In genomic region chr22:20130739-20131592, GRCh38 we compare ENCODE assay signal across 8 cellular contexts. TPM values are rescaled to one million over a fixed set of nuclear protein-coding genes. Genes with fewer than 3 reads are reported as not detected.
A peak's percentile ranks its signal among the peaks of the same experiment; 100 is the strongest.
DNase-seq lines count a peak whose midpoint lies in the region; ATAC-seq, FAIRE-seq and TF ChIP-seq lines count a peak whose summit lies in the region.

No MANE protein-coding gene starts in this region.

- TF ChIP-seq EP300 in Ishikawa (IDR thresholded peaks at IDR 0.05; ENCODE audit: borderline replicate concordance): no peak

- peaks cover 19% of the 10 kb centered on the region for H3K36me3 Mint-ChIP-seq in WTC11
- H3K36me3 Mint-ChIP-seq in immature natural killer cell: peaks cover 3 to 17% (median 12%) of the 10 kb centered on the region in 3 donors

- CTCF ChIA-PET in BJ (lab: Yijun Ruan, JAX) (no interaction called here), WTC11 (lab: Charles Lee) (interaction anchor here (0.6 to 2.5 kb wide), 8 partner anchors 24 to 177 kb away, joined by 3 to 13 read pairs (median 4); partner anchors contain the start of gene DGCR8)

- H3K4me3 Mint-ChIP-seq in WTC11 (peak overlapping the region; percentile 59), immature natural killer cell (peak overlapping the region; percentile 20 to 78 (median 63))

- DNase-seq in BJ (ENCODE audit: low read depth) (no peak), WTC11 (ENCODE audit: low spot score) (peak; percentile 77), bronchial epithelial cell (ENCODE audit: low read depth) (peak; percentile 33), immature natural killer cell (peak; percentile 75 to 78 (median 77))

- no peak for TF ChIP-seq RAD21 in Ishikawa (IDR thresholded peaks at IDR 0.05; ENCODE audit: low read depth)

- H3K4me3 ChIP-seq in BJ (ENCODE audit: low read depth, low read length) (peak overlapping the region; percentile 90), bronchial epithelial cell (ENCODE audit: low read depth, low read length) (peak overlapping the region; percentile 75), skin epidermis (peak overlapping the region; percentile 71 to 99 (median 90))

- POLR2A ChIA-PET in BJ (lab: Charles Lee) (no interaction called here), WTC11 (lab: Charles Lee) (interaction anchor here (0.5 kb wide), 1 partner anchor 9 kb away, joined by 3 read pairs; no protein-coding TSS in a partner anchor)

- no peaks in the 10 kb centered on the region for H3K9me3 Mint-ChIP-seq in WTC11
- no peaks in the 10 kb centered on the region for H3K9me3 Mint-ChIP-seq in immature natural killer cell

- no peaks in the 10 kb centered on the region for H3K27me3 Mint-ChIP-seq in WTC11 (ENCODE audit: low read depth)
- H3K27me3 Mint-ChIP-seq in immature natural killer cell (ENCODE audit: low read depth in 3 of 3): peaks cover 0 to 5% (median 0%) of the 10 kb centered on the region in 3 donors

- H3K27me3 ChIP-seq in BJ (ENCODE audit: control insufficient read depth, insufficient read depth, low read length) (no peaks in the 10 kb centered on the region), bronchial epithelial cell (ENCODE audit: control insufficient read depth, insufficient read depth, low read length) (no peaks in the 10 kb centered on the region)

- ATAC-seq in GM19395 (IDR thresholded peaks at IDR 0.05; ENCODE audit: unreplicated experiment) (peak; percentile 59), WTC11 (peak; percentile 61), HG03571 (IDR thresholded peaks at IDR 0.05; ENCODE audit: unreplicated experiment) (no peak)

- no peak for FAIRE-seq in bronchial epithelial cell (lab: Jason Lieb, UNC)

- H3K4me1 Mint-ChIP-seq in WTC11 (0 out of 2 replicates have a peak, but pooled peaks cover 6% of the 10 kb centered on the region), immature natural killer cell (peaks cover 14 to 24% of the 10 kb centered on the region in 2 donors)

- H3K27ac Mint-ChIP-seq in WTC11 (no peak overlapping the region), immature natural killer cell (peak overlapping the region in 2 of 6 donors; percentile 36 to 62)

- H3K27ac ChIP-seq in skin epidermis: peak overlapping the region; percentile 67 to 97 (median 88)

- H3K36me3 ChIP-seq in BJ (ENCODE audit: control insufficient read depth, insufficient read depth, low read length) (peaks cover 10% of the 10 kb centered on the region), bronchial epithelial cell (ENCODE audit: control insufficient read depth, insufficient read depth, low read length) (peaks cover 5% of the 10 kb centered on the region)

- no peak for TF ChIP-seq CTCF in BJ (IDR thresholded peaks at IDR 0.05; ENCODE audit: insufficient read depth, low read depth, low read length)
- TF ChIP-seq CTCF in WTC11 (IDR thresholded peaks at IDR 0.05): no peak
- TF ChIP-seq CTCF in bronchial epithelial cell (IDR thresholded peaks at IDR 0.05; ENCODE audit: insufficient read depth, low read length, severe bottlenecking): no peak

TF ChIP-seq in Ishikawa, 13 proteins besides CTCF, POLR2A, EP300 and RAD21 (continues in another document):
- TF ChIP-seq TEAD4 (IDR thresholded peaks at IDR 0.05) (no peak), FOXM1 (IDR thresholded peaks at IDR 0.05; ENCODE audit: borderline replicate concordance, low read depth) (no peak), NFIC (IDR thresholded peaks at IDR 0.05) (no peak), MAX (IDR thresholded peaks at IDR 0.05) (no peak), CEBPB (IDR thresholded peaks at IDR 0.05) (no peak), REST (IDR thresholded peaks at IDR 0.05; ENCODE audit: low read depth) (no peak), YY1 (IDR thresholded peaks at IDR 0.05; ENCODE audit: low read depth) (no peak)

TF ChIP-seq in WTC11, 78 proteins besides CTCF, POLR2A, EP300 and RAD21:
- TF ChIP-seq FOXP4 (CRISPR knock-in tag; IDR thresholded peaks at IDR 0.05) (no peak), SP1 (CRISPR knock-in tag; conservative IDR thresholded peaks at IDR 0.05) (peak; percentile 73), USF2 (CRISPR knock-in tag; IDR thresholded peaks at IDR 0.05) (no peak), ZNF317 (CRISPR knock-in tag; IDR thresholded peaks at IDR 0.05; ENCODE audit: borderline replicate concordance, low read depth) (no peak), JUN (CRISPR knock-in tag; IDR thresholded peaks at IDR 0.05) (no peak)

RNA-seq across cellular contexts. Expression of gene ZDHHC8, which starts 0.6 kb away (rescaled TPM):
- polyA plus RNA-seq in BJ (2011; rRNA removed) (15.1 and 32.2 TPM in 2 replicates), immature natural killer cell (1 to 10 TPM in 1 of 3 donors, under 1 TPM in 2; 0.54 to 3.7 (median 0.79) TPM)
- 13.5 and 17.6 TPM in 2 replicates for polyA minus RNA-seq in BJ (2011; rRNA and poly(A)+ RNA removed)
- total RNA-seq in WTC11 (2021) (72.3 to 79.7 TPM (median 77.6 TPM) in 3 replicates), bronchial epithelial cell (4.1 and 6.6 TPM in 2 replicates)

RNA-seq across cellular contexts. Expression of gene TRMT2A, which starts 13.9 kb away (rescaled TPM):
- 20.1 and 34.2 TPM in 2 replicates for polyA plus RNA-seq in BJ (2011; rRNA removed)
- 32.0 and 49.5 TPM in 2 replicates for polyA minus RNA-seq in BJ (2011; rRNA and poly(A)+ RNA removed)
- 52.0 to 68.6 TPM (median 53.7 TPM) in 3 replicates for total RNA-seq in WTC11 (2021)
- total RNA-seq in bronchial epithelial cell: 37.9 and 40.7 TPM in 2 replicates
- polyA plus RNA-seq in immature natural killer cell: 10 to 100 TPM; 22.7 to 33.7 (median 27.6) TPM

RNA-seq across cellular contexts. Expression of gene RANBP1, which starts 15.1 kb away (rescaled TPM):
- polyA plus RNA-seq in BJ (2011; rRNA removed): 164 and 166 TPM in 2 replicates
- 69.5 and 109 TPM in 2 replicates for polyA minus RNA-seq in BJ (2011; rRNA and poly(A)+ RNA removed)
- total RNA-seq in WTC11 (2021): 379 to 443 TPM (median 400 TPM) in 3 replicates
- total RNA-seq in bronchial epithelial cell: 147 and 263 TPM in 2 replicates
- polyA plus RNA-seq in immature natural killer cell: 100 to 1,000 TPM in 1 of 3 donors, 10 to 100 TPM in 2; 90.4 to 111 (median 92.4) TPM

RNA-seq across cellular contexts. Expression of gene CCDC188, which starts 19.9 kb away (rescaled TPM):
- polyA plus RNA-seq in BJ (2011; rRNA removed) (4.9 and 6.5 TPM in 2 replicates), immature natural killer cell (under 1 TPM in 1 of 3 donors, not detected in 2; 0.66 TPM)
- polyA minus RNA-seq in BJ (2011; rRNA and poly(A)+ RNA removed): 0.98 and 1.6 TPM in 2 replicates
- total RNA-seq in WTC11 (2021) (not detected in 3 replicates), bronchial epithelial cell (not detected in 2 replicates)

RNA-seq across cellular contexts. Expression of gene DGCR8, which starts 50.9 kb away (rescaled TPM):
- 16.3 and 21.3 TPM in 2 replicates for polyA plus RNA-seq in BJ (2011; rRNA removed)
- polyA minus RNA-seq in BJ (2011; rRNA and poly(A)+ RNA removed): 15.7 and 18.3 TPM in 2 replicates
- total RNA-seq in WTC11 (2021): 39.5 to 55.0 TPM (median 41.2 TPM) in 3 replicates
- 30.5 and 39.8 TPM in 2 replicates for total RNA-seq in bronchial epithelial cell
- 1 to 10 TPM in 2 of 3 donors, under 1 TPM in 1; 0.83 to 5.4 (median 1.4) TPM for polyA plus RNA-seq in immature natural killer cell
